ENCODE assay signal across 14 cellular contexts in genomic region chr1:40397258-40397657, GRCh38. TPM values are rescaled to one million over a fixed set of nuclear protein-coding genes. Genes with fewer than 3 reads are reported as not detected.
DNase-seq lines count a peak whose midpoint lies in the region; ATAC-seq and TF ChIP-seq lines count a peak whose summit lies in the region.
"Had no signal": no experiment of that assay in that cellular context is flagged by ENCODE, and none has a peak within 500 bp of the region (broad histone marks: within the 10 kb centered on the region; RNA-seq: fewer than 3 reads in every experiment).

No MANE protein-coding gene starts in this region.

- WGBS in right lobe of liver (ENCODE audit: insufficient coverage, low coverage, low lambda C conversion rate, missing lambda C conversion rate) = 45% methylated on average over 2 of the region's 2 CpGs

- peak overlapping the region; percentile 99 for H3K27ac ChIP-seq in naive thymus-derived CD4-positive, alpha-beta T cell (ENCODE audit: low read depth, low read length)
- H3K27ac ChIP-seq in ascending aorta (no peak overlapping the region), right lobe of liver (peak overlapping the region in 1 of 3 donors; percentile 26)

- H3K9me3 Mint-ChIP-seq in activated naive CD4-positive, alpha-beta T cell treated with anti-CD3 and anti-CD28 coated beads, Interleukin-2, amount 50 U/mL, for 24 hours = peaks cover 7% of the 10 kb centered on the region
- H3K9me3 Mint-ChIP-seq in activated naive CD8-positive, alpha-beta T cell (ENCODE audit: low read depth) = peaks cover 3% of the 10 kb centered on the region
- no peaks in the 10 kb centered on the region for H3K9me3 Mint-ChIP-seq in naive thymus-derived CD4-positive, alpha-beta T cell

- no peaks in the 10 kb centered on the region for H3K9me3 ChIP-seq in naive thymus-derived CD4-positive, alpha-beta T cell (ENCODE audit: control insufficient read depth in 2 of 3, low read length in 3 of 3)
- H3K9me3 ChIP-seq in ascending aorta = no peaks in the 10 kb centered on the region
- no peaks in the 10 kb centered on the region for H3K9me3 ChIP-seq in right lobe of liver
- H3K9me3 ChIP-seq: body of pancreas had no signal

- H3K27me3 Mint-ChIP-seq in activated naive CD4-positive, alpha-beta T cell treated with anti-CD3 and anti-CD28 coated beads, Interleukin-2, amount 50 U/mL, for 24 hours = no peaks in the 10 kb centered on the region
- H3K27me3 Mint-ChIP-seq in activated naive CD8-positive, alpha-beta T cell = no peaks in the 10 kb centered on the region
- no peaks in the 10 kb centered on the region for H3K27me3 Mint-ChIP-seq in naive thymus-derived CD4-positive, alpha-beta T cell

- peak overlapping the region; percentile 99 for H3K27ac Mint-ChIP-seq in activated naive CD4-positive, alpha-beta T cell treated with anti-CD3 and anti-CD28 coated beads, Interleukin-2, amount 50 U/mL, for 24 hours
- peak overlapping the region; percentile 95 for H3K27ac Mint-ChIP-seq in activated naive CD8-positive, alpha-beta T cell
- H3K27ac Mint-ChIP-seq in naive thymus-derived CD4-positive, alpha-beta T cell = peak overlapping the region; percentile 82 to 100 (median 96)

- H3K36me3 Mint-ChIP-seq in activated naive CD4-positive, alpha-beta T cell treated with anti-CD3 and anti-CD28 coated beads, Interleukin-2, amount 50 U/mL, for 24 hours = peaks cover 16% of the 10 kb centered on the region
- peaks cover 11% of the 10 kb centered on the region for H3K36me3 Mint-ChIP-seq in activated naive CD8-positive, alpha-beta T cell
- peaks cover 0 to 41% (median 29%) of the 10 kb centered on the region in 5 donors for H3K36me3 Mint-ChIP-seq in naive thymus-derived CD4-positive, alpha-beta T cell

- TF ChIP-seq CTCF in ascending aorta (IDR thresholded peaks at IDR 0.05) (no peak), right lobe of liver (IDR thresholded peaks at IDR 0.05) (no peak)

- no peak for TF ChIP-seq POLR2A in right lobe of liver (IDR thresholded peaks at IDR 0.05)

- H3K27me3 ChIP-seq in naive thymus-derived CD4-positive, alpha-beta T cell (ENCODE audit: control insufficient read depth in 2 of 2, insufficient read depth in 2 of 2, low read length in 2 of 2) = no peaks in the 10 kb centered on the region
- H3K27me3 ChIP-seq in ascending aorta = no peaks in the 10 kb centered on the region
- no peaks in the 10 kb centered on the region for H3K27me3 ChIP-seq in right lobe of liver
- H3K27me3 ChIP-seq: body of pancreas had no signal

- H3K4me3 Mint-ChIP-seq in activated naive CD4-positive, alpha-beta T cell treated with anti-CD3 and anti-CD28 coated beads, Interleukin-2, amount 50 U/mL, for 24 hours = peak overlapping the region; percentile 55
- H3K4me3 Mint-ChIP-seq in activated naive CD8-positive, alpha-beta T cell = peak overlapping the region; percentile 43
- peak overlapping the region; percentile 45 to 90 (median 72) for H3K4me3 Mint-ChIP-seq in naive thymus-derived CD4-positive, alpha-beta T cell

- CTCF ChIA-PET in naive thymus-derived CD4-positive, alpha-beta T cell (lab: Charles Lee) = interaction anchor here (0.6 to 2.4 kb wide), 4 partner anchors 14 to 244 kb away, joined by 3 to 9 read pairs (median 4); no protein-coding TSS in a partner anchor

- ATAC-seq in naive thymus-derived CD4-positive, alpha-beta T cell = no peak
- ATAC-seq in right lobe of liver = no peak
- ATAC-seq: body of pancreas, Right ventricle myocardium inferior had no signal

- peaks cover 62 to 89% of the 10 kb centered on the region in 2 donors for H3K4me1 ChIP-seq in naive thymus-derived CD4-positive, alpha-beta T cell (ENCODE audit: control insufficient read depth in 2 of 2, insufficient read depth in 2 of 2, low read length in 2 of 2)
- H3K4me1 ChIP-seq in ascending aorta = peaks cover 0 to 9% of the 10 kb centered on the region in 2 donors
- peaks cover 0 to 67% (median 15%) of the 10 kb centered on the region in 4 donors for H3K4me1 ChIP-seq in right lobe of liver

- intact Hi-C loops in naive thymus-derived CD4-positive, alpha-beta T cell (cut with micrococcal nuclease) = loop anchor here in 1 of 2 donors (1.0 kb wide), 1 partner anchor 8 kb away; no protein-coding TSS in a partner anchor
- intact Hi-C loops in ascending aorta (cut with DNase I) (no loop called here), right lobe of liver (cut with DNase I) (no loop called here)

- H3K4me1 Mint-ChIP-seq in activated naive CD4-positive, alpha-beta T cell treated with anti-CD3 and anti-CD28 coated beads, Interleukin-2, amount 50 U/mL, for 24 hours = peaks cover 92% of the 10 kb centered on the region
- H3K4me1 Mint-ChIP-seq in activated naive CD8-positive, alpha-beta T cell (ENCODE audit: low read depth) = peaks cover 93% of the 10 kb centered on the region
- H3K4me1 Mint-ChIP-seq in naive thymus-derived CD4-positive, alpha-beta T cell = peaks cover 63 to 97% (median 91%) of the 10 kb centered on the region in 7 donors

- POLR2A ChIA-PET in naive thymus-derived CD4-positive, alpha-beta T cell (lab: Charles Lee) = interaction anchor here (0.8 to 8.9 kb wide), 4 partner anchors 12 to 56 kb away, joined by 3 to 168 read pairs (median 4); no protein-coding TSS in a partner anchor

- no peak overlapping the region for H3K4me3 ChIP-seq in naive thymus-derived CD4-positive, alpha-beta T cell (ENCODE audit: low read length)
- no peak overlapping the region for H3K4me3 ChIP-seq in ascending aorta
- H3K4me3 ChIP-seq in right lobe of liver = no peak overlapping the region
- H3K4me3 ChIP-seq: body of pancreas had no signal

- H3K36me3 ChIP-seq in naive thymus-derived CD4-positive, alpha-beta T cell (ENCODE audit: control insufficient read depth in 2 of 3, insufficient read depth in 3 of 3, low read length in 3 of 3) = no peaks in the 10 kb centered on the region
- H3K36me3 ChIP-seq in ascending aorta = no peaks in the 10 kb centered on the region
- H3K36me3 ChIP-seq in right lobe of liver = no peaks in the 10 kb centered on the region

- DNase-seq in activated naive CD4-positive, alpha-beta T cell treated with anti-CD3 and anti-CD28 coated beads, Interleukin-2, amount 50 U/mL, for 16 hours = no peak
- DNase-seq in naive thymus-derived CD4-positive, alpha-beta T cell = no peak
- DNase-seq in NCI-H2227 treated with DMSO at 0.1 percent for 48 hours (lab: John Stamatoyannopoulos, UW) = no peak
- no peak for DNase-seq in ascending aorta (ENCODE audit: low spot score in 2 of 2)
- no peak for DNase-seq in right lobe of liver
- DNase-seq in stimulated activated CD4-positive, alpha-beta T cell treated with anti-CD3 and anti-CD28 coated beads, Interleukin-2, amount 100 ng/mL, for 24 hours = no peak
- DNase-seq: body of pancreas, EL, GOT3, NCI-H1694, NCI-H748 treated with DMSO at 0.1 percent for 48 hours had no signal

RNA-seq across cellular contexts. Expression of gene SMAP2, which starts 23.7 kb away (rescaled TPM):
- 100 to 1,000 TPM; 144 to 210 (median 187) TPM for total RNA-seq in naive thymus-derived CD4-positive, alpha-beta T cell
- polyA plus RNA-seq in naive thymus-derived CD4-positive, alpha-beta T cell = 100 to 1,000 TPM; 226 to 542 TPM
- total RNA-seq in ascending aorta = 33.5 TPM
- 10 to 100 TPM; 23.7 to 41.5 (median 36.2) TPM for total RNA-seq in right lobe of liver

RNA-seq across cellular contexts. Expression of gene ZFP69B, which starts 53.0 kb away (rescaled TPM):
- total RNA-seq in naive thymus-derived CD4-positive, alpha-beta T cell = 1 to 10 TPM; 2.2 to 8.3 (median 5.3) TPM
- polyA plus RNA-seq in naive thymus-derived CD4-positive, alpha-beta T cell = 1 to 10 TPM; 3.0 to 3.6 TPM
- total RNA-seq in ascending aorta (3.8 TPM), right lobe of liver (1 to 10 TPM in 3 of 6 experiments, under 1 TPM in 3; 0.14 to 1.5 (median 0.87) TPM)
